ENCODE assay signal across 8 cellular contexts in genomic region chrX:129930941-129931410, GRCh38. TPM values are rescaled to one million over a fixed set of nuclear protein-coding genes. Genes with fewer than 3 reads are reported as not detected.
A peak's percentile ranks its signal among the peaks of the same experiment; 100 is the strongest.
DNase-seq lines count a peak whose midpoint lies in the region; ATAC-seq, FAIRE-seq and TF ChIP-seq lines count a peak whose summit lies in the region.

No MANE protein-coding gene starts in this region.

- H3K27ac Mint-ChIP-seq in CD4-positive, alpha-beta memory T cell = peak overlapping the region; percentile 80 to 93 (median 90)
- H3K27ac Mint-ChIP-seq in HFFc6 (peak overlapping the region; percentile 97), astrocyte (ENCODE audit: unreplicated experiment) (peak overlapping the region; percentile 91)

- TF ChIP-seq POLR2A in lower leg skin (IDR thresholded peaks at IDR 0.05) = no peak

- H2AFZ ChIP-seq in astrocyte (ENCODE audit: low read depth, low read length) = peak overlapping the region; percentile 75

- no peak for TF ChIP-seq CTCF in HFFc6 (IDR thresholded peaks at IDR 0.05)
- no peak for TF ChIP-seq CTCF in astrocyte (IDR thresholded peaks at IDR 0.05; ENCODE audit: insufficient read depth, low read depth, low read length)
- no peak for TF ChIP-seq CTCF in lower leg skin (IDR thresholded peaks at IDR 0.05)

- no peak for DNase-seq in CD4-positive, alpha-beta memory T cell
- DNase-seq in HFFc6 (no peak), astrocyte (ENCODE audit: low read depth) (peak; percentile 27), lower leg skin (ENCODE audit: low spot score in 2 of 2) (no peak), putamen (ENCODE audit: low spot score) (no peak), NCI-H1417 treated with DMSO at 0.1 percent for 48 hours (lab: John Stamatoyannopoulos, UW) (no peak)

- intact Hi-C loops in CD4-positive, alpha-beta memory T cell (cut with micrococcal nuclease) = loop anchor here (1.0 kb wide), 1 partner anchor 93 kb away; no protein-coding TSS in a partner anchor
- intact Hi-C loops in lower leg skin (cut with DNase I; ENCODE audit: low total_unique reads) = no loop called here

- H3K4me3 Mint-ChIP-seq in CD4-positive, alpha-beta memory T cell = peak overlapping the region; percentile 71 to 85 (median 82)
- H3K4me3 Mint-ChIP-seq in HFFc6 (peak overlapping the region; percentile 94), astrocyte (ENCODE audit: unreplicated experiment) (peak overlapping the region; percentile 89)

- no peaks in the 10 kb centered on the region for H3K4me1 ChIP-seq in CD4-positive, alpha-beta memory T cell (ENCODE audit: insufficient read depth, low read length)
- H3K4me1 ChIP-seq in astrocyte (ENCODE audit: insufficient read depth, low read length) = no peaks in the 10 kb centered on the region
- no peaks in the 10 kb centered on the region for H3K4me1 ChIP-seq in urinary bladder (ENCODE audit: insufficient read depth)

- H3K9ac ChIP-seq in astrocyte (ENCODE audit: low read length) = peak overlapping the region; percentile 87

- no peaks in the 10 kb centered on the region for H3K9me3 ChIP-seq in CD4-positive, alpha-beta memory T cell (ENCODE audit: control insufficient read depth in 1 of 2, low read length in 2 of 2)
- H3K9me3 ChIP-seq in astrocyte (ENCODE audit: insufficient read depth, low read depth, low read length) = no peaks in the 10 kb centered on the region

- ATAC-seq in GM18519 (IDR thresholded peaks at IDR 0.05; ENCODE audit: low FRiP score, unreplicated experiment) = no peak

- H3K27ac ChIP-seq in CD4-positive, alpha-beta memory T cell (ENCODE audit: low read depth, low read length) = peak overlapping the region; percentile 40
- peak overlapping the region; percentile 77 for H3K27ac ChIP-seq in astrocyte (ENCODE audit: low read depth, low read length)
- peak overlapping the region; percentile 74 for H3K27ac ChIP-seq in urinary bladder (ENCODE audit: low read depth)

- POLR2A ChIA-PET in CD4-positive, alpha-beta memory T cell (lab: Charles Lee; ENCODE audit: partially characterized antibody) = interaction anchor here (0.6 to 2.2 kb wide), 6 partner anchors 21 to 97 kb away, joined by 3 to 12 read pairs (median 4); no protein-coding TSS in a partner anchor

- no peaks in the 10 kb centered on the region for H3K79me2 ChIP-seq in astrocyte (ENCODE audit: insufficient read depth, low read length)

- no peak for FAIRE-seq in astrocyte (lab: Jason Lieb, UNC)

- peak overlapping the region; percentile 91 for H3K4me2 ChIP-seq in astrocyte (ENCODE audit: low read length)

- CTCF ChIA-PET in CD4-positive, alpha-beta memory T cell (lab: Charles Lee; ENCODE audit: partially characterized antibody) = interaction anchor here (0.5 to 13.2 kb wide), 4 partner anchors 22 to 252 kb away, joined by 3 to 291 read pairs (median 3); no protein-coding TSS in a partner anchor

- no peaks in the 10 kb centered on the region for H4K20me1 ChIP-seq in astrocyte (ENCODE audit: insufficient read depth, low read length)

- no peaks in the 10 kb centered on the region for H3K27me3 ChIP-seq in CD4-positive, alpha-beta memory T cell (ENCODE audit: insufficient read depth, low read length)
- peaks cover 6% of the 10 kb centered on the region for H3K27me3 ChIP-seq in astrocyte (ENCODE audit: insufficient read depth, low read length)

- H3K36me3 Mint-ChIP-seq in CD4-positive, alpha-beta memory T cell = peaks cover 0 to 12% of the 10 kb centered on the region in 2 donors
- H3K36me3 Mint-ChIP-seq in HFFc6 (ENCODE audit: low read depth) (no peaks in the 10 kb centered on the region), astrocyte (ENCODE audit: low read depth, unreplicated experiment) (peaks cover 4% of the 10 kb centered on the region)

- H3K27me3 Mint-ChIP-seq in CD4-positive, alpha-beta memory T cell = no peaks in the 10 kb centered on the region
- H3K27me3 Mint-ChIP-seq in HFFc6 (ENCODE audit: insufficient read depth) (peaks cover 14% of the 10 kb centered on the region; the same call in 1 of the 2 replicates), astrocyte (ENCODE audit: low read depth, unreplicated experiment) (peaks cover 15% of the 10 kb centered on the region)

- WGBS in lower leg skin, 2 donors = 8 to 39% methylated on average over 13 of the region's 13 CpGs
- WGBS in urinary bladder = 5% methylated on average over 13 of the region's 13 CpGs

- H3K4me3 ChIP-seq in CD4-positive, alpha-beta memory T cell (ENCODE audit: low read length in 2 of 2) = peak overlapping the region in 1 of 2 donors; percentile 65
- H3K4me3 ChIP-seq in astrocyte (ENCODE audit: insufficient read depth, low read depth, low read length) (peak overlapping the region; percentile 63), lower leg skin (ENCODE audit: low read depth, poor library complexity, severe bottlenecking) (peak overlapping the region; percentile 23), urinary bladder (ENCODE audit: low read depth, low read length) (peak overlapping the region; percentile 50)

- H3K36me3 ChIP-seq in CD4-positive, alpha-beta memory T cell (ENCODE audit: insufficient read depth, low read length) = peaks cover 12% of the 10 kb centered on the region
- H3K36me3 ChIP-seq in astrocyte (ENCODE audit: insufficient read depth, low read length) = peaks cover 17% of the 10 kb centered on the region
- no peaks in the 10 kb centered on the region for H3K36me3 ChIP-seq in urinary bladder (ENCODE audit: insufficient read depth)

- no peaks in the 10 kb centered on the region for H3K9me3 Mint-ChIP-seq in CD4-positive, alpha-beta memory T cell
- H3K9me3 Mint-ChIP-seq in HFFc6 (no peaks in the 10 kb centered on the region), astrocyte (ENCODE audit: unreplicated experiment) (no peaks in the 10 kb centered on the region)

- H3K4me1 Mint-ChIP-seq in CD4-positive, alpha-beta memory T cell = peaks cover 0 to 5% (median 4%) of the 10 kb centered on the region in 4 donors
- H3K4me1 Mint-ChIP-seq in HFFc6 (ENCODE audit: low read depth) = no peaks in the 10 kb centered on the region
- H3K4me1 Mint-ChIP-seq in astrocyte (ENCODE audit: low read depth, unreplicated experiment) = no peaks in the 10 kb centered on the region

RNA-seq across cellular contexts. Expression of gene UTP14A, which starts 25.0 kb away (rescaled TPM):
- total RNA-seq in CD4-positive, alpha-beta memory T cell = 10 to 100 TPM; 17.7 to 19.2 TPM
- polyA plus RNA-seq in CD4-positive, alpha-beta memory T cell = 10 to 100 TPM in 1 of 2 donors, 1 to 10 TPM in 1; 2.5 to 12.7 TPM
- 10 to 100 TPM; 22.7 to 29.9 (median 23.3) TPM for total RNA-seq in HFFc6 (2021; fragmentation: NEBNext Ultra II Directional; extraction: Animal tissue kit (Norgen Biotek cat#: 25700))
- total RNA-seq in astrocyte (22.2 and 23.4 TPM in 2 replicates), lower leg skin (10 to 100 TPM; 10.5 to 12.6 (median 11.1) TPM), urinary bladder (11.0 TPM)
- polyA plus RNA-seq in urinary bladder = 13.9 TPM

RNA-seq across cellular contexts. Expression of gene BCORL1, which starts 51.5 kb away (rescaled TPM):
- 10 to 100 TPM; 14.0 to 14.2 TPM for total RNA-seq in CD4-positive, alpha-beta memory T cell
- polyA plus RNA-seq in CD4-positive, alpha-beta memory T cell = 1 to 10 TPM in 1 of 2 donors, under 1 TPM in 1; 0.09 to 4.5 TPM
- total RNA-seq in HFFc6 (2021; fragmentation: NEBNext Ultra II Directional; extraction: Animal tissue kit (Norgen Biotek cat#: 25700)) = 10 to 100 TPM; 13.3 to 18.3 (median 14.8) TPM
- total RNA-seq in astrocyte (20.0 and 22.3 TPM in 2 replicates), lower leg skin (10 to 100 TPM in 1 of 4 donors, 1 to 10 TPM in 3; 4.3 to 10.0 (median 7.9) TPM), urinary bladder (4.5 TPM)
- polyA plus RNA-seq in urinary bladder = 9.4 TPM
